In the genomic region with DNA sequence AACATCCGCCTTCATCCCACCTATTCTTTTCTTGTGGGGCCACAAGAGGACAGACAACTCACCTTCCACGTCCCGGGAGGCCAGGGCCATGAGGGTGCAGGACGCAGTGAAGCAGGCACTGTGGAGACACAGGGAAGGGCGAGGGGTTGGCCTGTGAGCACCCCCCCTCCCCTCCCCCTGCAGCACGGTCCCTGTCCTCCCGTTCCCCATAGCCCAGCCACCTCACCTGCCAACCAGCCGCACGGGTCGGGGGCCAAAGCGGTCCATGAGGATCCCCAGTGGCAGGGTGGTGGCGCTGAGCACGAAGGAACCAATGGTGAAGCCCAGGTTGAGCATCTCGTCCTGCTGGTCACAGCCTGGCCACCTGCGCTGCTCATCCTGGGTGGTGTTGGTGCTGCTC, we compare ENCODE assay signal across 25 cellular contexts. TPM values are rescaled to one million over a fixed set of nuclear protein-coding genes. Genes with fewer than 3 reads are reported as not detected.
A peak's percentile ranks its signal among the peaks of the same experiment; 100 is the strongest.
DNase-seq lines count a peak whose midpoint lies in the region; ATAC-seq and TF ChIP-seq lines count a peak whose summit lies in the region.
"Had no signal": no experiment of that assay in that cellular context is flagged by ENCODE, and none has a peak within 500 bp of the region (broad histone marks: within the 10 kb centered on the region; RNA-seq: fewer than 3 reads in every experiment).

No MANE protein-coding gene starts in this region.

- intact Hi-C loops in right cardiac atrium (cut with DNase I) (no loop called here), left ventricle myocardium superior (cut with micrococcal nuclease) (no loop called here), psoas muscle (cut with DNase I) (no loop called here)

- 92% methylated on average over 15 of the region's 15 CpGs for WGBS in right cardiac atrium
- 83% methylated on average over 1 of the region's 15 CpGs; no CpG with 5 or more reads in 1 of the 2 donors for WGBS in gastroesophageal sphincter (ENCODE audit: low coverage in 1 of 2), 2 donors
- WGBS in psoas muscle, 3 donors, result 83 to 89% (median 85%) methylated on average over 14 to 15 of the region's 15 CpGs

- H3K27ac Mint-ChIP-seq in stimulated activated naive B cell treated with anti-CD40 and anti-IgM and Interleukin-4, amounts not matched to agents 10 μg/mL and 1 μg/mL and 100 μg/mL, for 72 hours, result no peak overlapping the region
- H3K27ac Mint-ChIP-seq: activated T-cell treated with anti-CD3 and anti-CD28 coated beads, Interleukin-2, amount 50 U/mL, for 24 hours; naive thymus-derived CD8-positive, alpha-beta T cell had no signal

- H3K9me3 Mint-ChIP-seq in stimulated activated naive B cell treated with anti-CD40 and anti-IgM and Interleukin-4, amounts not matched to agents 10 μg/mL and 1 μg/mL and 100 μg/mL, for 72 hours, result no peaks in the 10 kb centered on the region
- H3K9me3 Mint-ChIP-seq: activated T-cell treated with anti-CD3 and anti-CD28 coated beads, Interleukin-2, amount 50 U/mL, for 24 hours; naive thymus-derived CD8-positive, alpha-beta T cell had no signal

- H3K27me3 ChIP-seq in right cardiac atrium (ENCODE audit: control insufficient read depth, insufficient read depth) (no peaks in the 10 kb centered on the region), gastroesophageal sphincter (no peaks in the 10 kb centered on the region), psoas muscle (ENCODE audit: insufficient read depth in 3 of 3, low read length in 2 of 3) (no peaks in the 10 kb centered on the region)
- H3K27me3 ChIP-seq: adrenal gland, BE2C had no signal

- H3K9me3 ChIP-seq in right cardiac atrium (ENCODE audit: control insufficient read depth, low read length) (no peaks in the 10 kb centered on the region), gastroesophageal sphincter (no peaks in the 10 kb centered on the region), psoas muscle (no peaks in the 10 kb centered on the region)
- H3K9me3 ChIP-seq: adrenal gland, BE2C, HAP-1 had no signal

- H3K27me3 Mint-ChIP-seq in stimulated activated naive B cell treated with anti-CD40 and anti-IgM and Interleukin-4, amounts not matched to agents 10 μg/mL and 1 μg/mL and 100 μg/mL, for 72 hours, result no peaks in the 10 kb centered on the region
- H3K27me3 Mint-ChIP-seq: activated T-cell treated with anti-CD3 and anti-CD28 coated beads, Interleukin-2, amount 50 U/mL, for 24 hours; naive thymus-derived CD8-positive, alpha-beta T cell had no signal

- no peak overlapping the region for H3K4me3 Mint-ChIP-seq in stimulated activated naive B cell treated with anti-CD40 and anti-IgM and Interleukin-4, amounts not matched to agents 10 μg/mL and 1 μg/mL and 100 μg/mL, for 72 hours
- H3K4me3 Mint-ChIP-seq: activated T-cell treated with anti-CD3 and anti-CD28 coated beads, Interleukin-2, amount 50 U/mL, for 24 hours had no signal

- H3K36me3 Mint-ChIP-seq in stimulated activated naive B cell treated with anti-CD40 and anti-IgM and Interleukin-4, amounts not matched to agents 10 μg/mL and 1 μg/mL and 100 μg/mL, for 72 hours, result peaks cover 0 to 6% of the 10 kb centered on the region in 2 donors

- H3K4me1 ChIP-seq in right cardiac atrium (ENCODE audit: control insufficient read depth, insufficient read depth, low read length) (peaks cover 17% of the 10 kb centered on the region), gastroesophageal sphincter (peaks cover 0 to 42% (median 14%) of the 10 kb centered on the region in 3 donors), psoas muscle (peaks cover 26% of the 10 kb centered on the region)
- H3K4me1 ChIP-seq: BE2C had no signal

- no peak for TF ChIP-seq CTCF in gastroesophageal sphincter (IDR thresholded peaks at IDR 0.05)
- TF ChIP-seq CTCF in psoas muscle (IDR thresholded peaks at IDR 0.05), result no peak

- TF ChIP-seq POLR2A in gastroesophageal sphincter (IDR thresholded peaks at IDR 0.05), result no peak

- peaks cover 7 to 8% of the 10 kb centered on the region in 2 donors for H3K4me1 Mint-ChIP-seq in stimulated activated naive B cell treated with anti-CD40 and anti-IgM and Interleukin-4, amounts not matched to agents 10 μg/mL and 1 μg/mL and 100 μg/mL, for 72 hours

- no peak for ATAC-seq in right cardiac atrium
- ATAC-seq in left ventricle myocardium superior, result no peak
- ATAC-seq in gastroesophageal sphincter, result no peak
- ATAC-seq in psoas muscle, result no peak
- ATAC-seq in GM21737 (IDR thresholded peaks at IDR 0.05; ENCODE audit: unreplicated experiment), result no peak
- ATAC-seq in stimulated activated naive CD8-positive, alpha-beta T cell treated with anti-CD3 and anti-CD28 coated beads, Interleukin-15, Interleukin-2, amounts not matched to agents 100 U/mL and 50 U/mL, for 24 hours, result no peak
- no peak for ATAC-seq in stimulated activated naive B cell treated with anti-CD40 and anti-IgM and Interleukin-4, amounts not matched to agents 10 μg/mL and 1 μg/mL and 100 μg/mL, for 72 hours (replicated peaks)
- ATAC-seq: naive thymus-derived CD8-positive, alpha-beta T cell had no signal

- TF ChIP-seq EP300 in gastroesophageal sphincter (IDR thresholded peaks at IDR 0.05), result no peak

- H3K27ac ChIP-seq in right cardiac atrium (ENCODE audit: low read length) (no peak overlapping the region), gastroesophageal sphincter (peak overlapping the region in 3 of 4 donors; percentile 80 to 89 (median 84)), psoas muscle (peak overlapping the region; percentile 79)

- peak in 2 of 3 donors; percentile 58 to 60 for DNase-seq in right cardiac atrium
- no peak for DNase-seq in left ventricle myocardium superior
- DNase-seq in psoas muscle, result no peak
- no peak for DNase-seq in stimulated activated naive CD8-positive, alpha-beta T cell treated with anti-CD3 and anti-CD28 coated beads, Interleukin-15, Interleukin-2, amounts not matched to agents 100 U/mL and 50 U/mL, for 24 hours
- DNase-seq in stimulated activated naive B cell treated with anti-CD40 and anti-IgM and Interleukin-4, amounts not matched to agents 10 μg/mL and 1 μg/mL and 100 μg/mL, for 72 hours, result no peak
- DNase-seq in iPS-NIHi11 (ENCODE audit: low spot score), result no peak
- DNase-seq: activated naive CD4-positive, alpha-beta T cell; activated T-cell treated with anti-CD3 and anti-CD28 coated beads, Interleukin-2, amount 50 U/mL, for 24 hours; adrenal gland; BE2C; cortex of kidney; kidney glomerular epithelial cell; naive thymus-derived CD8-positive, alpha-beta T cell; NCI-H1048; NCI-H187 treated with DMSO at 0.1 percent for 48 hours had no signal

- H3K36me3 ChIP-seq in gastroesophageal sphincter, result peaks cover 0 to 51% of the 10 kb centered on the region in 2 donors
- H3K36me3 ChIP-seq in psoas muscle (ENCODE audit: insufficient read depth in 1 of 2, low read depth in 1 of 2), result peaks cover 0 to 19% of the 10 kb centered on the region in 2 donors
- H3K36me3 ChIP-seq: adrenal gland, BE2C had no signal

- H3K4me3 ChIP-seq in right cardiac atrium (ENCODE audit: low read length) (no peak overlapping the region), gastroesophageal sphincter (no peak overlapping the region), psoas muscle (no peak overlapping the region)
- H3K4me3 ChIP-seq: adrenal gland, HAP-1 had no signal

RNA-seq across cellular contexts. Expression of gene SLC43A1, which starts 14.6 kb away (rescaled TPM):
- 1 to 10 TPM; 3.4 to 10.0 (median 8.8) TPM for total RNA-seq in right cardiac atrium
- 8.4 TPM for polyA plus RNA-seq in right cardiac atrium
- total RNA-seq in left ventricle myocardium superior, result 4.5 TPM
- 10 to 100 TPM; 14.8 to 36.6 (median 19.7) TPM for total RNA-seq in gastroesophageal sphincter
- total RNA-seq in psoas muscle, result 10 to 100 TPM in 1 of 4 donors, 1 to 10 TPM in 3; 4.1 to 15.3 (median 7.1) TPM
- 10 to 100 TPM in 1 of 3 donors, 1 to 10 TPM in 2; 3.5 to 13.7 (median 7.5) TPM for polyA plus RNA-seq in psoas muscle

RNA-seq across cellular contexts. Expression of gene TIMM10, which starts 29.6 kb away (rescaled TPM):
- total RNA-seq in right cardiac atrium (10 to 100 TPM; 40.6 to 68.8 (median 50.2) TPM), left ventricle myocardium superior (56.7 TPM), gastroesophageal sphincter (10 to 100 TPM; 23.5 to 29.0 (median 27.9) TPM), psoas muscle (10 to 100 TPM; 55.0 to 90.0 (median 73.0) TPM)
- polyA plus RNA-seq in right cardiac atrium (59.2 TPM), psoas muscle (100 to 1,000 TPM in 2 of 3 donors, 10 to 100 TPM in 1; 97.7 to 149 (median 112) TPM)

RNA-seq across cellular contexts. Expression of gene SMTNL1, which starts 36.5 kb away (rescaled TPM):
- not detected for total RNA-seq in right cardiac atrium
- not detected for polyA plus RNA-seq in right cardiac atrium
- total RNA-seq in left ventricle myocardium superior, result not detected
- not detected for total RNA-seq in gastroesophageal sphincter
- 100 to 1,000 TPM in 1 of 4 donors, 10 to 100 TPM in 2, 1 to 10 TPM in 1; 7.6 to 118 (median 36.9) TPM for total RNA-seq in psoas muscle
- 10 to 100 TPM in 2 of 3 donors, 1 to 10 TPM in 1; 6.7 to 19.7 (median 14.9) TPM for polyA plus RNA-seq in psoas muscle
- total RNA-seq: activated CD8-positive, alpha-beta memory T cell treated with anti-CD3 and anti-CD28 coated beads for 36 hours; bronchial epithelial cell; fibroblast of lung; glomerular endothelial cell; naive thymus-derived CD8-positive, alpha-beta T cell; osteocyte; T-helper 1 cell treated with Interleukin-12 subunit alpha and Interleukin-12 subunit beta and Interleukin-4 antibody, amounts not matched to agents 30 ng/mL and 1 ng/mL, for 36 hours; ureter had no signal
- polyA plus RNA-seq: adrenal gland, fibroblast of lung had no signal

RNA-seq across cellular contexts. Expression of gene RTN4RL2, which starts 40.6 kb away (rescaled TPM):
- 1 to 10 TPM in 1 of 4 donors, under 1 TPM in 3; 0.65 to 1.4 (median 0.79) TPM for total RNA-seq in right cardiac atrium
- polyA plus RNA-seq in right cardiac atrium, result 0.97 TPM
- total RNA-seq in left ventricle myocardium superior, result 1.0 TPM
- 1 to 10 TPM in 1 of 4 donors, under 1 TPM in 2, not detected in 1; 0.12 to 2.3 (median 0.27) TPM for total RNA-seq in gastroesophageal sphincter
- total RNA-seq in psoas muscle, result 1 to 10 TPM in 1 of 4 donors, under 1 TPM in 3; 0.77 to 1.1 (median 0.84) TPM
- under 1 TPM; 0.44 to 0.61 (median 0.49) TPM for polyA plus RNA-seq in psoas muscle
- total RNA-seq: bronchial epithelial cell; naive thymus-derived CD8-positive, alpha-beta T cell had no signal

Comparison
In these comparisons a context has a peak if more than half of its experiments do, and no peak if none do; other contexts are left out.
1. DNase-seq: peak in right cardiac atrium (2 of 3); none in left ventricle myocardium superior (single experiment), psoas muscle (0 of 2), stimulated activated naive CD8-positive, alpha-beta T cell treated with anti-CD3 and anti-CD28 coated beads, Interleukin-15, Interleukin-2, amounts not matched to agents 100 U/mL and 50 U/mL, for 24 hours (single experiment), stimulated activated naive B cell treated with anti-CD40 and anti-IgM and Interleukin-4, amounts not matched to agents 10 μg/mL and 1 μg/mL and 100 μg/mL, for 72 hours (single experiment) and iPS-NIHi11 (single experiment).